Comparison of ENCODE assay signal across 19 cellular contexts in the genomic region with DNA sequence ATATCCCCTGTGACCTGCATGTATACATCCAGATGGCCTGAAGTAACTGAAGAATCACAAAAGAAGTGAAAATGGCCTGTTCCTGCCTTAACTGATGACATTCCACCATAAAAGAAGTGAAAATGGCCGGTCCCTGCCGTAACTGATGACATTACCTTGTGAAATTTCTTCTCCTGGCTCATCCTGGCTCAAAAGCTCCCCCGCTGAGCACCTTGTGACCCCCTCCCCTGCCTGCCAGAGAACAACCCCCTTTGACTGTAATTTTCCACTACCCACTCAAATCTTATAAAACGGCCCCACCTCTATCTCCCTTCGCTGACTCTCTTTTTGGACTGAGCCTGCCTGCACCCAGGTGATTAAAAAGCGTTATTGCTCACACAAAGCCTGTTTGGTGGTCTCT. TPM values are rescaled to one million over a fixed set of nuclear protein-coding genes. Genes with fewer than 3 reads are reported as not detected.
"Had no signal": no experiment of that assay in that cellular context is flagged by ENCODE, and none has a peak within 500 bp of the region (broad histone marks: within the 10 kb centered on the region; RNA-seq: fewer than 3 reads in every experiment).

No MANE protein-coding gene starts in this region.

RNA-seq across cellular contexts. Expression of gene TMEM229A, which starts 24.6 kb away (rescaled TPM):
- total RNA-seq: activated B cell treated with CpG ODN at 0.5 μM for 24 hours; activated CD4-positive, alpha-beta memory T cell treated with anti-CD3 and anti-CD28 coated beads for 36 hours; activated CD4-positive, alpha-beta T cell treated with anti-CD3 and anti-CD28 coated beads, Interleukin-2, amount 10 ng/mL, durations not matched to agents 24 days and 14 days; activated CD8-positive, alpha-beta memory T cell treated with anti-CD3 and anti-CD28 coated beads for 36 hours; activated CD8-positive, alpha-beta T cell treated with anti-CD3 and anti-CD28 coated beads for 36 hours; activated naive CD4-positive, alpha-beta T cell treated with anti-CD3 and anti-CD28 coated beads for 36 hours; activated naive CD4-positive, alpha-beta T cell treated with anti-CD3 and anti-CD28 coated beads, Interleukin-2, amount 50 U/mL, for 72 hours; activated naive CD8-positive, alpha-beta T cell treated with anti-CD3 and anti-CD28 coated beads for 36 hours; activated T-cell treated with anti-CD3 and anti-CD28 coated beads, Interleukin-2, amount 50 U/mL, for 4 hours; activated T-cell treated with anti-CD3 and anti-CD28 coated beads, Interleukin-2, amount 50 U/mL, for 72 hours; activated T-helper 1 cell treated with anti-CD3 and anti-CD28 coated beads, Interleukin-12 subunit alpha, Interleukin-12 subunit beta, Interleukin-2, Interleukin-4 antibody, amounts not matched to agents 30 ng/mL and 10 ng/mL and 1 ng/mL, durations not matched to agents 14 hours and 24 hours and 36 hours; activated T-helper 17 cell treated with anti-CD3 and anti-CD28 coated beads, Interleukin-2, amount 50 U/mL, for 72 hours; aorta; body of pancreas; breast epithelium; T-cell; T-helper 1 cell treated with Interleukin-12 subunit alpha and Interleukin-12 subunit beta and Interleukin-4 antibody, amounts not matched to agents 30 ng/mL and 1 ng/mL, for 36 hours; T-helper 17 cell; T-helper 2 cell treated with Interferon-gamma antibody and Interleukin-4, amounts not matched to agents 100 ng/mL and 5 ng/mL, for 36 hours had no signal
